ENCODE assay signal across 1 cellular context in the genomic region with DNA sequence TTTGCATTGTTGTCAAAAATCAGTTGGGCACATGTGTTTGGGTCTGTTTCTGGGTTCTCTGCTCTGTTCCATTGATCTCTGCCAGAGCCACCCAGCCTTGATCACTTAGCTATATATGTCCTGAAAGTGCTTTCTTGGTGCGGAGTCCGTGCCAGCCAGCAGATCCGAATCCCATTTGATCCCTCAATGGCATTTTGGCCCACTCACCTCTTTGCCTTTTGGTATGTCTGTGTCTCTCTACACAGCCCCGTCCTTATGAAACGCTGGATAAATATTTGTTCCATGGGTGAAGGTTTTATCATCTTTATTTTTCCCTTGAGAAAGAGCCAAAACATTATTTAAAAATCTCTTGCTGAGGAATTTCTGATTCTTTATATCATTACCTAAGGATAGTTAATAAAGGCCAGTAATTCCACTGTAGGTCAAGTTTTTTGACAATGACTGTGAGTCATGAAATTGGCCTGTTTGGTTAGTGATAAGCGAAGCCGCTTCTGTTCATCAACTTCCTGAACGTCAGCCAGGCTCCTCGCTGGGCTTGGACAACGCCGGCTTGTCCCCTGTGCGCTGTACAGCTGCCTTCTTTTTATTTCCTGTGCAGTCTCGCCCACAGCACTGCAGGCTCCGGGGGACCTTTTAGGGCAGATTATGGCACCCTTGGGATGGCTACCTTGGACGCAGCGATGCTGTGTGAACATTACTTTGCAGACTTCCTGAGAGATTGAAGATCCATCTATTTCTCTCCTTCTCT.
TF ChIP-seq lines count a peak whose summit lies in the region.

No MANE protein-coding gene starts in this region.

TF ChIP-seq in HepG2, 621 proteins besides CTCF, POLR2A, EP300 and RAD21 (continued from another document and continues in another):
- TF ChIP-seq, protein P1, sequence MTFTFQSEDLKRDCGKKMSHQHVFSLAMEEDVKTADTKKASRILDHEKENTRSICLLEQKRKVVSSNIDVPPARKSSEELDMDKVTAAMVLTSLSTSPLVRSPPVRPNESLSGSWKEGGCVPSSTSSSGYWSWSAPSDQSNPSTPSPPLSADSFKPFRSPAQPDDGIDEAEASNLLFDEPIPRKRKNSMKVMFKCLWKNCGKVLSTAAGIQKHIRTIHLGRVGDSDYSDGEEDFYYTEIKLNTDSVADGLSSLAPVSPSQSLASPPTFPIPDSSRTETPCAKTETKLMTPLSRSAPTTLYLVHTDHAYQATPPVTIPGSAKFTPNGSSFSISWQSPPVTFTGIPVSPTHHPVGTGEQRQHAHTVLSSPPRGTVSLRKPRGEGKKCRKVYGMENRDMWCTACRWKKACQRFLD (CRISPR knock-in tag; IDR thresholded peaks at IDR 0.05; ENCODE audit: borderline replicate concordance) = no peak
- TF ChIP-seq ZNF781 (CRISPR knock-in tag; IDR thresholded peaks at IDR 0.05; ENCODE audit: borderline replicate concordance, not compliant biosample characterization) (no peak), KAT8 (CRISPR knock-in tag; IDR thresholded peaks at IDR 0.05) (no peak), BORCS8-MEF2B (CRISPR knock-in tag; IDR thresholded peaks at IDR 0.05) (no peak), ZNF563 (CRISPR knock-in tag; IDR thresholded peaks at IDR 0.05) (no peak), ZNF10 (CRISPR knock-in tag; IDR thresholded peaks at IDR 0.05; ENCODE audit: borderline replicate concordance, low read depth) (no peak), ZSCAN9 (CRISPR knock-in tag; IDR thresholded peaks at IDR 0.05; ENCODE audit: borderline replicate concordance) (no peak), FOXO1 (CRISPR knock-in tag; IDR thresholded peaks at IDR 0.05) (peak; percentile 70; the same call in 1 of the 2 replicates), MYC (CRISPR knock-in tag; IDR thresholded peaks at IDR 0.05; ENCODE audit: borderline replicate concordance) (no peak), HDAC2 (CRISPR knock-in tag; IDR thresholded peaks at IDR 0.05) (peak; percentile 86), ZFX (CRISPR knock-in tag; IDR thresholded peaks at IDR 0.05; ENCODE audit: low read depth) (no peak; the same call in 1 of the 2 replicates), SRF (IDR thresholded peaks at IDR 0.05; ENCODE audit: low read depth, low read length) (no peak), ZNF260 (CRISPR knock-in tag; IDR thresholded peaks at IDR 0.05; ENCODE audit: borderline replicate concordance, low read depth) (no peak), SPEN (CRISPR knock-in tag; IDR thresholded peaks at IDR 0.05; ENCODE audit: low read depth) (no peak), TOPORS (CRISPR knock-in tag; IDR thresholded peaks at IDR 0.05) (no peak), JUN (CRISPR knock-in tag; IDR thresholded peaks at IDR 0.05) (peak; percentile 86; the same call in 1 of the 2 replicates), ZNF761 (CRISPR knock-in tag; conservative IDR thresholded peaks at IDR 0.05) (no peak), ZSCAN20 (CRISPR knock-in tag; IDR thresholded peaks at IDR 0.05; ENCODE audit: borderline replicate concordance) (peak; percentile 99), ZKSCAN8 (CRISPR knock-in tag; IDR thresholded peaks at IDR 0.05; ENCODE audit: borderline replicate concordance) (no peak; the same call in 1 of the 2 replicates), SIN3B (IDR thresholded peaks at IDR 0.05; ENCODE audit: low read length) (no peak), SAFB2 (CRISPR knock-in tag; IDR thresholded peaks at IDR 0.05; ENCODE audit: borderline replicate concordance, low read depth) (no peak), ZNF660 (CRISPR knock-in tag; IDR thresholded peaks at IDR 0.05; ENCODE audit: borderline replicate concordance, low read depth) (no peak), ZNF768 (CRISPR knock-in tag; IDR thresholded peaks at IDR 0.05) (0 out of 2 replicates have a peak, but pooled peaks have one; percentile 39), PHF5A (CRISPR knock-in tag; IDR thresholded peaks at IDR 0.05; ENCODE audit: low read depth, unreplicated experiment) (peak; percentile 62), ZNF121 (CRISPR knock-in tag; IDR thresholded peaks at IDR 0.05) (peak; percentile 69), RFXANK (CRISPR knock-in tag; IDR thresholded peaks at IDR 0.05) (no peak), CBX2 (IDR thresholded peaks at IDR 0.05; ENCODE audit: low read depth, low read length) (no peak), CBX2 (CRISPR knock-in tag; IDR thresholded peaks at IDR 0.05; ENCODE audit: low read depth) (no peak), ZNF30 (CRISPR knock-in tag; IDR thresholded peaks at IDR 0.05) (no peak), PITX1 (CRISPR knock-in tag; IDR thresholded peaks at IDR 0.05) (0 out of 2 replicates have a peak, but pooled peaks have one; percentile 31), GTF2F1 (IDR thresholded peaks at IDR 0.05; ENCODE audit: low read length) (no peak), KAT7 (CRISPR knock-in tag; IDR thresholded peaks at IDR 0.05; ENCODE audit: borderline replicate concordance) (no peak), ZNF263 (CRISPR knock-in tag; IDR thresholded peaks at IDR 0.05) (no peak), ZNF446 (CRISPR knock-in tag; IDR thresholded peaks at IDR 0.05) (no peak), ZNF629 (CRISPR knock-in tag; conservative IDR thresholded peaks at IDR 0.05) (no peak), SP1 (IDR thresholded peaks at IDR 0.05) (no peak), SP1 (CRISPR knock-in tag; IDR thresholded peaks at IDR 0.05) (no peak), CC2D1A (CRISPR knock-in tag; IDR thresholded peaks at IDR 0.05) (no peak), KMT2B (CRISPR knock-in tag; IDR thresholded peaks at IDR 0.05) (peak; percentile 67), TCF7 (IDR thresholded peaks at IDR 0.05; ENCODE audit: low read depth) (peak; percentile 43; the same call in 1 of the 2 replicates), RARG (CRISPR knock-in tag; IDR thresholded peaks at IDR 0.05; ENCODE audit: low read depth) (no peak), ZNF674 (CRISPR knock-in tag; IDR thresholded peaks at IDR 0.05; ENCODE audit: low read depth) (no peak), HNRNPK (IDR thresholded peaks at IDR 0.05; ENCODE audit: low read depth, low read length, poor library complexity, severe bottlenecking) (no peak), ZNF652 (CRISPR knock-in tag; IDR thresholded peaks at IDR 0.05; ENCODE audit: borderline replicate concordance, low read depth) (no peak), YY1 (IDR thresholded peaks at IDR 0.05; ENCODE audit: insufficient read depth, insufficient replicate concordance, low read depth, low read length) (no peak)
- TF ChIP-seq, protein P2, sequence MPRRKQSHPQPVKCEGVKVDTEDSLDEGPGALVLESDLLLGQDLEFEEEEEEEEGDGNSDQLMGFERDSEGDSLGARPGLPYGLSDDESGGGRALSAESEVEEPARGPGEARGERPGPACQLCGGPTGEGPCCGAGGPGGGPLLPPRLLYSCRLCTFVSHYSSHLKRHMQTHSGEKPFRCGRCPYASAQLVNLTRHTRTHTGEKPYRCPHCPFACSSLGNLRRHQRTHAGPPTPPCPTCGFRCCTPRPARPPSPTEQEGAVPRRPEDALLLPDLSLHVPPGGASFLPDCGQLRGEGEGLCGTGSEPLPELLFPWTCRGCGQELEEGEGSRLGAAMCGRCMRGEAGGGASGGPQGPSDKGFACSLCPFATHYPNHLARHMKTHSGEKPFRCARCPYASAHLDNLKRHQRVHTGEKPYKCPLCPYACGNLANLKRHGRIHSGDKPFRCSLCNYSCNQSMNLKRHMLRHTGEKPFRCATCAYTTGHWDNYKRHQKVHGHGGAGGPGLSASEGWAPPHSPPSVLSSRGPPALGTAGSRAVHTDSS (CRISPR knock-in tag; conservative IDR thresholded peaks at IDR 0.05) = no peak
- TF ChIP-seq, protein P3, sequence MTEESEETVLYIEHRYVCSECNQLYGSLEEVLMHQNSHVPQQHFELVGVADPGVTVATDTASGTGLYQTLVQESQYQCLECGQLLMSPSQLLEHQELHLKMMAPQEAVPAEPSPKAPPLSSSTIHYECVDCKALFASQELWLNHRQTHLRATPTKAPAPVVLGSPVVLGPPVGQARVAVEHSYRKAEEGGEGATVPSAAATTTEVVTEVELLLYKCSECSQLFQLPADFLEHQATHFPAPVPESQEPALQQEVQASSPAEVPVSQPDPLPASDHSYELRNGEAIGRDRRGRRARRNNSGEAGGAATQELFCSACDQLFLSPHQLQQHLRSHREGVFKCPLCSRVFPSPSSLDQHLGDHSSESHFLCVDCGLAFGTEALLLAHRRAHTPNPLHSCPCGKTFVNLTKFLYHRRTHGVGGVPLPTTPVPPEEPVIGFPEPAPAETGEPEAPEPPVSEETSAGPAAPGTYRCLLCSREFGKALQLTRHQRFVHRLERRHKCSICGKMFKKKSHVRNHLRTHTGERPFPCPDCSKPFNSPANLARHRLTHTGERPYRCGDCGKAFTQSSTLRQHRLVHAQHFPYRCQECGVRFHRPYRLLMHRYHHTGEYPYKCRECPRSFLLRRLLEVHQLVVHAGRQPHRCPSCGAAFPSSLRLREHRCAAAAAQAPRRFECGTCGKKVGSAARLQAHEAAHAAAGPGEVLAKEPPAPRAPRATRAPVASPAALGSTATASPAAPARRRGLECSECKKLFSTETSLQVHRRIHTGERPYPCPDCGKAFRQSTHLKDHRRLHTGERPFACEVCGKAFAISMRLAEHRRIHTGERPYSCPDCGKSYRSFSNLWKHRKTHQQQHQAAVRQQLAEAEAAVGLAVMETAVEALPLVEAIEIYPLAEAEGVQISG (CRISPR knock-in tag; IDR thresholded peaks at IDR 0.05) = 0 out of 2 replicates have a peak, but pooled peaks have one; percentile 23
- TF ChIP-seq, protein P4, sequence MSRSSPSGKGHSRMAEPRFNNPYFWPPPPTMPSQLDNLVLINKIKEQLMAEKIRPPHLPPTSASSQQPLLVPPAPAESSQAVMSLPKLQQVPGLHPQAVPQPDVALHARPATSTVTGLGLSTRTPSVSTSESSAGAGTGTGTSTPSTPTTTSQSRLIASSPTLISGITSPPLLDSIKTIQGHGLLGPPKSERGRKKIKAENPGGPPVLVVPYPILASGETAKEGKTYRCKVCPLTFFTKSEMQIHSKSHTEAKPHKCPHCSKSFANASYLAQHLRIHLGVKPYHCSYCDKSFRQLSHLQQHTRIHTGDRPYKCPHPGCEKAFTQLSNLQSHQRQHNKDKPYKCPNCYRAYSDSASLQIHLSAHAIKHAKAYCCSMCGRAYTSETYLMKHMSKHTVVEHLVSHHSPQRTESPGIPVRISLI (CRISPR knock-in tag; IDR thresholded peaks at IDR 0.05; ENCODE audit: borderline replicate concordance) = 0 out of 2 replicates have a peak, but pooled peaks have one; percentile 25
- TF ChIP-seq, protein P5, sequence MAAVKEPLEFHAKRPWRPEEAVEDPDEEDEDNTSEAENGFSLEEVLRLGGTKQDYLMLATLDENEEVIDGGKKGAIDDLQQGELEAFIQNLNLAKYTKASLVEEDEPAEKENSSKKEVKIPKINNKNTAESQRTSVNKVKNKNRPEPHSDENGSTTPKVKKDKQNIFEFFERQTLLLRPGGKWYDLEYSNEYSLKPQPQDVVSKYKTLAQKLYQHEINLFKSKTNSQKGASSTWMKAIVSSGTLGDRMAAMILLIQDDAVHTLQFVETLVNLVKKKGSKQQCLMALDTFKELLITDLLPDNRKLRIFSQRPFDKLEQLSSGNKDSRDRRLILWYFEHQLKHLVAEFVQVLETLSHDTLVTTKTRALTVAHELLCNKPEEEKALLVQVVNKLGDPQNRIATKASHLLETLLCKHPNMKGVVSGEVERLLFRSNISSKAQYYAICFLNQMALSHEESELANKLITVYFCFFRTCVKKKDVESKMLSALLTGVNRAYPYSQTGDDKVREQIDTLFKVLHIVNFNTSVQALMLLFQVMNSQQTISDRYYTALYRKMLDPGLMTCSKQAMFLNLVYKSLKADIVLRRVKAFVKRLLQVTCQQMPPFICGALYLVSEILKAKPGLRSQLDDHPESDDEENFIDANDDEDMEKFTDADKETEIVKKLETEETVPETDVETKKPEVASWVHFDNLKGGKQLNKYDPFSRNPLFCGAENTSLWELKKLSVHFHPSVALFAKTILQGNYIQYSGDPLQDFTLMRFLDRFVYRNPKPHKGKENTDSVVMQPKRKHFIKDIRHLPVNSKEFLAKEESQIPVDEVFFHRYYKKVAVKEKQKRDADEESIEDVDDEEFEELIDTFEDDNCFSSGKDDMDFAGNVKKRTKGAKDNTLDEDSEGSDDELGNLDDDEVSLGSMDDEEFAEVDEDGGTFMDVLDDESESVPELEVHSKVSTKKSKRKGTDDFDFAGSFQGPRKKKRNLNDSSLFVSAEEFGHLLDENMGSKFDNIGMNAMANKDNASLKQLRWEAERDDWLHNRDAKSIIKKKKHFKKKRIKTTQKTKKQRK (IDR thresholded peaks at IDR 0.05; ENCODE audit: low read length) = no peak
- TF ChIP-seq, protein P6, sequence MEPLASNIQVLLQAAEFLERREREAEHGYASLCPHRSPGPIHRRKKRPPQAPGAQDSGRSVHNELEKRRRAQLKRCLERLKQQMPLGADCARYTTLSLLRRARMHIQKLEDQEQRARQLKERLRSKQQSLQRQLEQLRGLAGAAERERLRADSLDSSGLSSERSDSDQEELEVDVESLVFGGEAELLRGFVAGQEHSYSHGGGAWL (CRISPR knock-in tag; IDR thresholded peaks at IDR 0.05) = no peak
- TF ChIP-seq, protein P7, sequence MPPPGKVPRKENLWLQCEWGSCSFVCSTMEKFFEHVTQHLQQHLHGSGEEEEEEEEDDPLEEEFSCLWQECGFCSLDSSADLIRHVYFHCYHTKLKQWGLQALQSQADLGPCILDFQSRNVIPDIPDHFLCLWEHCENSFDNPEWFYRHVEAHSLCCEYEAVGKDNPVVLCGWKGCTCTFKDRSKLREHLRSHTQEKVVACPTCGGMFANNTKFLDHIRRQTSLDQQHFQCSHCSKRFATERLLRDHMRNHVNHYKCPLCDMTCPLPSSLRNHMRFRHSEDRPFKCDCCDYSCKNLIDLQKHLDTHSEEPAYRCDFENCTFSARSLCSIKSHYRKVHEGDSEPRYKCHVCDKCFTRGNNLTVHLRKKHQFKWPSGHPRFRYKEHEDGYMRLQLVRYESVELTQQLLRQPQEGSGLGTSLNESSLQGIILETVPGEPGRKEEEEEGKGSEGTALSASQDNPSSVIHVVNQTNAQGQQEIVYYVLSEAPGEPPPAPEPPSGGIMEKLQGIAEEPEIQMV (CRISPR knock-in tag; IDR thresholded peaks at IDR 0.05; ENCODE audit: low read depth) = no peak
- TF ChIP-seq, protein P8, sequence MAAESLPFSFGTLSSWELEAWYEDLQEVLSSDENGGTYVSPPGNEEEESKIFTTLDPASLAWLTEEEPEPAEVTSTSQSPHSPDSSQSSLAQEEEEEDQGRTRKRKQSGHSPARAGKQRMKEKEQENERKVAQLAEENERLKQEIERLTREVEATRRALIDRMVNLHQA (CRISPR knock-in tag; IDR thresholded peaks at IDR 0.05) = no peak
